8 cellular contexts compared by ENCODE assay signal in genomic region chr12:57632369-57632897, GRCh38. TPM values are rescaled to one million over a fixed set of nuclear protein-coding genes. Genes with fewer than 3 reads are reported as not detected.
A peak's percentile ranks its signal among the peaks of the same experiment; 100 is the strongest.
DNase-seq lines count a peak whose midpoint lies in the region; ATAC-seq and TF ChIP-seq lines count a peak whose summit lies in the region.

No MANE protein-coding gene starts in this region.

- H3K4me3 ChIP-seq in ACC112 (ENCODE audit: low read depth, low read length) (peak overlapping the region; percentile 92), PC-3 (ENCODE audit: low read length) (peak overlapping the region; percentile 97), right lobe of liver (peak overlapping the region; percentile 44 to 51 (median 47)), tibial artery (peak overlapping the region; percentile 52 to 73)

- no peaks in the 10 kb centered on the region for H3K9me2 ChIP-seq in PC-3 (replicated peaks; ENCODE audit: low read length)

- H3K4me1 ChIP-seq in ACC112 (ENCODE audit: control insufficient read depth, insufficient read depth, low read length, unreplicated experiment) (peaks cover 4% of the 10 kb centered on the region), PC-3 (ENCODE audit: insufficient read depth, low read length) (peaks cover 17% of the 10 kb centered on the region), right lobe of liver (peaks cover 0 to 16% (median 3%) of the 10 kb centered on the region in 4 donors), tibial artery (peaks cover 0 to 22% (median 17%) of the 10 kb centered on the region in 4 donors)

- POLR2A ChIA-PET in PC-3 (lab: Charles Lee; ENCODE audit: unreplicated experiment), result no interaction called here

- H3K79me2 ChIP-seq in ACC112 (ENCODE audit: control insufficient read depth, insufficient read depth, low read length, unreplicated experiment) (no peaks in the 10 kb centered on the region), PC-3 (ENCODE audit: low read length) (peaks cover 12% of the 10 kb centered on the region)

- 4% methylated on average over 5 of the region's 44 CpGs for WGBS in right lobe of liver (ENCODE audit: insufficient coverage, low coverage, low lambda C conversion rate, missing lambda C conversion rate)

- intact Hi-C loops in PC-3 (cut with micrococcal nuclease) (no loop called here), right lobe of liver (cut with DNase I) (no loop called here), tibial artery (cut with DNase I; ENCODE audit: low total_unique reads) (loop anchor here (5.0 kb wide), 1 partner anchor 60 kb away; the partner anchor contains the start of gene OS9)

- H2AFZ ChIP-seq in ACC112 (ENCODE audit: low read length, unreplicated experiment), result peak overlapping the region; percentile 92
- peak overlapping the region; percentile 98 for H2AFZ ChIP-seq in PC-3 (ENCODE audit: low read length)

- DNase-seq in PC-3 (peak; percentile 25), cerebellar cortex (ENCODE audit: low spot score) (peak; percentile 48), right lobe of liver (no peak), tibial artery (no peak)

- BruUV-seq in PC-3 (replicated peaks; lab: Mats Ljungman, UMichigan), result no TSS peak

- no peaks in the 10 kb centered on the region for H3F3A ChIP-seq in PC-3 (ENCODE audit: low read length, unreplicated experiment)

- H3K27ac ChIP-seq in ACC112 (ENCODE audit: low read depth, low read length), result no peak overlapping the region
- no peak overlapping the region for H3K27ac ChIP-seq in PC-3 (ENCODE audit: low read length)
- no peak overlapping the region for H3K27ac ChIP-seq in right lobe of liver
- H3K27ac ChIP-seq in tibial artery, result peak overlapping the region; percentile 31 to 34

- H4K20me1 ChIP-seq in PC-3 (ENCODE audit: low read length), result no peaks in the 10 kb centered on the region

- ATAC-seq in GM18867 (IDR thresholded peaks at IDR 0.05; ENCODE audit: unreplicated experiment) (peak; percentile 15), PC-3 (peak; percentile 39), right lobe of liver (peak; percentile 28 to 51 (median 34)), HG03378 (IDR thresholded peaks at IDR 0.05; ENCODE audit: unreplicated experiment) (no peak), GM21390 (IDR thresholded peaks at IDR 0.05; ENCODE audit: unreplicated experiment) (no peak)

- peak overlapping the region; percentile 99 for H3K4me2 ChIP-seq in PC-3 (ENCODE audit: low read length)

- H3K9me3 ChIP-seq in PC-3 (ENCODE audit: low read length) (no peaks in the 10 kb centered on the region), right lobe of liver (no peaks in the 10 kb centered on the region), tibial artery (no peaks in the 10 kb centered on the region)

- H3K9ac ChIP-seq in PC-3 (ENCODE audit: low read length), result peak overlapping the region; percentile 77

- TF ChIP-seq CTCF in PC-3 (conservative IDR thresholded peaks at IDR 0.05; ENCODE audit: low read depth, low read length) (no peak), right lobe of liver (IDR thresholded peaks at IDR 0.05) (no peak), tibial artery (IDR thresholded peaks at IDR 0.05) (no peak)

- H3K27me3 ChIP-seq in ACC112 (ENCODE audit: insufficient read depth, low read length) (0 out of 2 replicates have a peak, but pooled peaks cover 3% of the 10 kb centered on the region), PC-3 (ENCODE audit: low read length) (no peaks in the 10 kb centered on the region), right lobe of liver (peaks cover 10 to 20% of the 10 kb centered on the region in 2 donors), tibial artery (peaks cover 0 to 18% of the 10 kb centered on the region in 2 donors)

- CTCF ChIA-PET in PC-3 (lab: Charles Lee), result interaction anchor here (1.0 kb wide), 1 partner anchor 49 kb away, joined by 6 read pairs; no protein-coding TSS in a partner anchor

- no peak for TF ChIP-seq POLR2A in right lobe of liver (IDR thresholded peaks at IDR 0.05)

- H3K36me3 ChIP-seq in ACC112 (ENCODE audit: insufficient read depth, low read length) (no peaks in the 10 kb centered on the region), PC-3 (ENCODE audit: low read depth, low read length) (no peaks in the 10 kb centered on the region; the same call in 1 of the 2 replicates), right lobe of liver (no peaks in the 10 kb centered on the region), tibial artery (peaks cover 0 to 3% (median 0%) of the 10 kb centered on the region in 3 donors)

RNA-seq across cellular contexts. Expression of gene B4GALNT1, which starts 0.6 kb away (rescaled TPM):
- total RNA-seq in PC-3 (2014; rRNA removed) (39.0 and 42.3 TPM in 2 replicates), right lobe of liver (1 to 10 TPM in 3 of 6 experiments, under 1 TPM in 3; 0.44 to 3.6 (median 0.78) TPM)

RNA-seq across cellular contexts. Expression of gene ARHGEF25, which starts 21.2 kb away (rescaled TPM):
- 10.0 and 18.1 TPM in 2 replicates for total RNA-seq in PC-3 (2014; rRNA removed)
- total RNA-seq in right lobe of liver, result 1 to 10 TPM in 5 of 6 experiments, under 1 TPM in 1; 0.92 to 2.0 (median 1.3) TPM

RNA-seq across cellular contexts. Expression of gene DTX3, which starts 27.8 kb away (rescaled TPM):
- total RNA-seq in PC-3 (2014; rRNA removed) (11.9 and 15.9 TPM in 2 replicates), right lobe of liver (1 to 10 TPM in 5 of 6 experiments, under 1 TPM in 1; 0.86 to 2.7 (median 1.9) TPM)

RNA-seq across cellular contexts. Expression of gene PIP4K2C, which starts 41.4 kb away (rescaled TPM):
- total RNA-seq in PC-3 (2014; rRNA removed) (83.6 and 88.6 TPM in 2 replicates), right lobe of liver (10 to 100 TPM; 11.3 to 27.6 (median 12.8) TPM)

Comparison
In these comparisons a context has a peak if more than half of its experiments do, and no peak if none do; other contexts are left out.
1. H3K27ac ChIP-seq: peak in tibial artery (2 of 2); none in ACC112 (single experiment), PC-3 (single experiment) and right lobe of liver (0 of 3).
2. H3K4me3 ChIP-seq: peak in every context shown above with its lines; median percentile 97 in PC-3; 92 in ACC112; 62 in tibial artery; 47 in right lobe of liver.
3. ATAC-seq: peak in GM18867 (single experiment), PC-3 (single experiment) and right lobe of liver (4 of 4); none in HG03378 (single experiment) and GM21390 (single experiment).
4. DNase-seq: peak in PC-3 (single experiment) and cerebellar cortex (single experiment); none in right lobe of liver (0 of 3) and tibial artery (0 of 2).